In the genomic region with DNA sequence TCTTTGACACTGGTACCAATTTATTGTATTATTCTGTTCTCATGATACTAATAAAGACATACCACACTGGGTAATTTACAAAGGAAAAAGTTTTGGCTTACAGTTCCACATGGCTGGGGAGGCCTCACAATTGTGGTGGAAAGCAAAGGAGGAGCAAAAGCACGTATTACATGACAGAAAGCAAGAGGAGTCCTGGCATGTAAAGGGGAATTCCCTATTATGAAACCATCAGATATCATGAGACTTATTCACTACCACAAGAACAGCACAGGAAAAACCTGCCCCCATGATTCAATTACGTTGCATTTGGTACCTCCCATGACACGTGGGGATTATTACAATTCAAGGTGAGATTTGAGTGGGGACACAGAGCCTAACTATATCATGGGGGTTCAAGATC, we compare ENCODE assay signal across 17 cellular contexts. TPM values are rescaled to one million over a fixed set of nuclear protein-coding genes. Genes with fewer than 3 reads are reported as not detected.
"Had no signal": no experiment of that assay in that cellular context is flagged by ENCODE, and none has a peak within 500 bp of the region (broad histone marks: within the 10 kb centered on the region; RNA-seq: fewer than 3 reads in every experiment).

No MANE protein-coding gene starts in this region.

- H3K27ac ChIP-seq: neutrophil, parathyroid adenoma, suprapubic skin, upper lobe of right lung had no signal

- H3K79me2 ChIP-seq: parathyroid adenoma had no signal

- ATAC-seq: left ventricle myocardium superior; naive thymus-derived CD8-positive, alpha-beta T cell; upper lobe of right lung had no signal

- DNase-seq: activated naive CD4-positive, alpha-beta T cell treated with anti-CD3 and anti-CD28 coated beads, Interleukin-2, amount 50 U/mL, for 16 hours; anterior cingulate cortex; erythroblast; hypothalamus; left ventricle myocardium superior; mesenchymal stem cell; naive thymus-derived CD8-positive, alpha-beta T cell; stimulated activated CD4-positive, alpha-beta T cell treated with anti-CD3 and anti-CD28 coated beads, Interleukin-2, amount 100 ng/mL, for 48 hours; stimulated activated naive CD4-positive, alpha-beta T cell treated with Interleukin-2 at 50 U/mL for 16 hours; upper lobe of right lung had no signal

- H2AFZ ChIP-seq: parathyroid adenoma had no signal

- H3K27me3 ChIP-seq: neutrophil, upper lobe of right lung had no signal

- H3K4me3 ChIP-seq: suprapubic skin, upper lobe of right lung had no signal

- H3K36me3 ChIP-seq: neutrophil, suprapubic skin, upper lobe of right lung had no signal

- H3K4me1 ChIP-seq: parathyroid adenoma, suprapubic skin, upper lobe of right lung had no signal

- H3K9me3 ChIP-seq: neutrophil, suprapubic skin, upper lobe of right lung had no signal

- H3K9ac ChIP-seq: parathyroid adenoma had no signal

RNA-seq across cellular contexts. Expression of gene SLC22A2, which starts 43.4 kb away (rescaled TPM):
- total RNA-seq: activated T-helper 2 cell treated with anti-CD3 and anti-CD28 coated beads, Interferon-gamma antibody, Interleukin-2, Interleukin-4, amounts not matched to agents 10 μg/mL and 5 μg/mL and 100 μg/mL, durations not matched to agents 14 hours and 24 hours and 36 hours; chondrocyte; dermis microvascular lymphatic vessel endothelial cell; glomerular endothelial cell; left ventricle myocardium superior; naive thymus-derived CD8-positive, alpha-beta T cell; suprapubic skin; upper lobe of right lung had no signal
- polyA plus RNA-seq: naive thymus-derived CD8-positive, alpha-beta T cell had no signal
